8 cellular contexts compared by ENCODE assay signal in genomic region chr18:31943895-31944816, GRCh38. TPM values are rescaled to one million over a fixed set of nuclear protein-coding genes. Genes with fewer than 3 reads are reported as not detected.
DNase-seq lines count a peak whose midpoint lies in the region; ATAC-seq and TF ChIP-seq lines count a peak whose summit lies in the region.

No MANE protein-coding gene starts in this region.

- H4K8ac ChIP-seq in mesenchymal stem cell (ENCODE audit: low read length), result no peak overlapping the region

- H3K9me3 ChIP-seq in right atrium auricular region, result no peaks in the 10 kb centered on the region
- no peaks in the 10 kb centered on the region for H3K9me3 ChIP-seq in mesenchymal stem cell (ENCODE audit: control insufficient read depth, low read length)
- H3K9me3 ChIP-seq in aorta (ENCODE audit: control insufficient read depth, low read length), result no peaks in the 10 kb centered on the region

- no peak overlapping the region for H2BK5ac ChIP-seq in mesenchymal stem cell (ENCODE audit: low read depth, low read length, poor library complexity, severe bottlenecking)

- H3K79me1 ChIP-seq in mesenchymal stem cell (replicated peaks; ENCODE audit: low read length, poor library complexity, severe bottlenecking), result no peaks in the 10 kb centered on the region

- H2AFZ ChIP-seq in mesenchymal stem cell (ENCODE audit: low read depth, low read length), result peak overlapping the region; percentile 49

- DNase-seq in right atrium auricular region (ENCODE audit: low spot score), result no peak
- no peak for DNase-seq in left cardiac atrium
- no peak for DNase-seq in brain microvascular endothelial cell
- no peak for DNase-seq in mesenchymal stem cell
- no peak for DNase-seq in aorta
- DNase-seq in NCI-H2171 treated with DMSO at 0.1 percent for 48 hours (lab: John Stamatoyannopoulos, UW), result no peak
- DNase-seq in middle frontal gyrus (ENCODE audit: extremely low spot score, low spot score), result no peak
- DNase-seq in EL, result no peak

- no peak overlapping the region for H3K14ac ChIP-seq in mesenchymal stem cell (ENCODE audit: low read length in 2 of 2)

- H3K4me3 ChIP-seq in right atrium auricular region, result peak overlapping the region; percentile 68 to 93
- peak overlapping the region; percentile 94 for H3K4me3 ChIP-seq in brain microvascular endothelial cell (ENCODE audit: low read depth, low read length)
- H3K4me3 ChIP-seq in mesenchymal stem cell (ENCODE audit: insufficient read depth in 1 of 2, low read depth in 1 of 2, low read length in 2 of 2), result peak overlapping the region; percentile 64 to 90
- H3K4me3 ChIP-seq in aorta (ENCODE audit: low read length in 2 of 2), result peak overlapping the region; percentile 19 to 49

- 29% methylated on average over 10 of the region's 15 CpGs for WGBS in mesenchymal stem cell
- WGBS in aorta, 2 donors, result 16 to 17% methylated on average over 15 of the region's 15 CpGs

- no peak overlapping the region for H3K23ac ChIP-seq in mesenchymal stem cell (ENCODE audit: low read length in 2 of 2)

- H3K4ac ChIP-seq in mesenchymal stem cell (ENCODE audit: low read depth in 1 of 2, low read length in 2 of 2), result no peak overlapping the region

- no peak overlapping the region for H2BK120ac ChIP-seq in mesenchymal stem cell (ENCODE audit: low read depth, low read length)

- no peak overlapping the region for H2BK12ac ChIP-seq in mesenchymal stem cell (ENCODE audit: low read length in 2 of 2)

- H3K4me2 ChIP-seq in mesenchymal stem cell (ENCODE audit: low read length, poor library complexity, severe bottlenecking), result peak overlapping the region; percentile 69

- no peak for TF ChIP-seq CTCF in right atrium auricular region (IDR thresholded peaks at IDR 0.05)
- TF ChIP-seq CTCF in brain microvascular endothelial cell (IDR thresholded peaks at IDR 0.05; ENCODE audit: low read depth, low read length, missing control alignments), result no peak

- H3K9ac ChIP-seq in mesenchymal stem cell (ENCODE audit: low read length), result peak overlapping the region; percentile 74

- no peak overlapping the region for H3K18ac ChIP-seq in mesenchymal stem cell (ENCODE audit: low read depth in 1 of 2, low read length in 2 of 2)

- in situ Hi-C loops in brain microvascular endothelial cell (cut with HindIII; ENCODE audit: low pct_ligation_motif_present, low sequenced_read_pairs), result no loop called here

- no peak overlapping the region for H4K91ac ChIP-seq in mesenchymal stem cell (ENCODE audit: low read length)

- ATAC-seq in left cardiac atrium (no peak), aorta (ENCODE audit: low FRiP score) (no peak)

- H3K27ac ChIP-seq in right atrium auricular region (peak overlapping the region; percentile 88 to 96), brain microvascular endothelial cell (no peak overlapping the region), mesenchymal stem cell (ENCODE audit: low read length, poor library complexity, severe bottlenecking) (peak overlapping the region; percentile 77), aorta (ENCODE audit: low read depth in 1 of 2, low read length in 2 of 2) (no peak overlapping the region)

- H3K4me1 ChIP-seq in right atrium auricular region (peaks cover 0 to 31% of the 10 kb centered on the region in 2 donors), mesenchymal stem cell (ENCODE audit: control insufficient read depth, insufficient read depth, low read depth, low read length) (peaks cover 6% of the 10 kb centered on the region), aorta (ENCODE audit: control insufficient read depth in 1 of 2, insufficient read depth in 2 of 2, low read length in 2 of 2) (no peaks in the 10 kb centered on the region)

- intact Hi-C loops in left cardiac atrium (cut with DNase I), result no loop called here
- intact Hi-C loops in aorta (cut with DNase I), result loop anchor here (2.0 to 10.0 kb wide), 4 partner anchors 149 to 333 kb away; partner anchors contain the start of gene RNF138 (in 1 of the 2)

- H2AK5ac ChIP-seq in mesenchymal stem cell (ENCODE audit: low read length, severe bottlenecking), result no peak overlapping the region

- H3K36me3 ChIP-seq in right atrium auricular region (no peaks in the 10 kb centered on the region), brain microvascular endothelial cell (replicated peaks) (no peaks in the 10 kb centered on the region), mesenchymal stem cell (ENCODE audit: control insufficient read depth in 1 of 2, insufficient read depth in 2 of 2, low read depth in 1 of 2, low read length in 2 of 2) (no peaks in the 10 kb centered on the region), aorta (ENCODE audit: control insufficient read depth in 1 of 2, insufficient read depth in 2 of 2, low read length in 1 of 2) (no peaks in the 10 kb centered on the region)

- H2BK15ac ChIP-seq in mesenchymal stem cell (ENCODE audit: low read depth, poor library complexity, severe bottlenecking), result no peak overlapping the region

- H3K27me3 ChIP-seq in right atrium auricular region, result no peaks in the 10 kb centered on the region
- no peaks in the 10 kb centered on the region for H3K27me3 ChIP-seq in brain microvascular endothelial cell (replicated peaks)
- H3K27me3 ChIP-seq in mesenchymal stem cell (ENCODE audit: control insufficient read depth in 1 of 2, insufficient read depth in 1 of 2, low read length in 2 of 2), result no peaks in the 10 kb centered on the region
- no peaks in the 10 kb centered on the region for H3K27me3 ChIP-seq in aorta (ENCODE audit: control insufficient read depth in 1 of 2, insufficient read depth in 2 of 2, low read length in 1 of 2)

RNA-seq across cellular contexts. Expression of gene TRAPPC8, which starts 1.2 kb away (rescaled TPM):
- 10 to 100 TPM; 27.2 to 33.8 TPM for total RNA-seq in right atrium auricular region
- total RNA-seq in left cardiac atrium, result 10 to 100 TPM; 30.7 to 35.5 TPM
- 18.1 TPM for polyA plus RNA-seq in mesenchymal stem cell (2013, experiment 1 of 2)
- polyA plus RNA-seq in mesenchymal stem cell (2013, experiment 2 of 2), result 15.8 TPM
- 10 to 100 TPM; 36.3 to 47.1 TPM for total RNA-seq in aorta
- polyA plus RNA-seq in aorta, result 10 to 100 TPM; 16.8 to 22.2 TPM

Comparison
In these comparisons a context has a peak if more than half of its experiments do, and no peak if none do; other contexts are left out.
1. H3K27ac ChIP-seq: peak in right atrium auricular region (2 of 2) and mesenchymal stem cell (single experiment); none in brain microvascular endothelial cell (single experiment) and aorta (0 of 2).
2. H3K4me3 ChIP-seq: peak in every context shown above with its lines; median percentile 94 in brain microvascular endothelial cell; 80 in right atrium auricular region; 77 in mesenchymal stem cell; 34 in aorta.
3. intact Hi-C loops: an anchor here in aorta (2.0 to 10.0 kb wide); none called in left cardiac atrium.